Comparison of ENCODE assay signal across 1 cellular context in the genomic region with DNA sequence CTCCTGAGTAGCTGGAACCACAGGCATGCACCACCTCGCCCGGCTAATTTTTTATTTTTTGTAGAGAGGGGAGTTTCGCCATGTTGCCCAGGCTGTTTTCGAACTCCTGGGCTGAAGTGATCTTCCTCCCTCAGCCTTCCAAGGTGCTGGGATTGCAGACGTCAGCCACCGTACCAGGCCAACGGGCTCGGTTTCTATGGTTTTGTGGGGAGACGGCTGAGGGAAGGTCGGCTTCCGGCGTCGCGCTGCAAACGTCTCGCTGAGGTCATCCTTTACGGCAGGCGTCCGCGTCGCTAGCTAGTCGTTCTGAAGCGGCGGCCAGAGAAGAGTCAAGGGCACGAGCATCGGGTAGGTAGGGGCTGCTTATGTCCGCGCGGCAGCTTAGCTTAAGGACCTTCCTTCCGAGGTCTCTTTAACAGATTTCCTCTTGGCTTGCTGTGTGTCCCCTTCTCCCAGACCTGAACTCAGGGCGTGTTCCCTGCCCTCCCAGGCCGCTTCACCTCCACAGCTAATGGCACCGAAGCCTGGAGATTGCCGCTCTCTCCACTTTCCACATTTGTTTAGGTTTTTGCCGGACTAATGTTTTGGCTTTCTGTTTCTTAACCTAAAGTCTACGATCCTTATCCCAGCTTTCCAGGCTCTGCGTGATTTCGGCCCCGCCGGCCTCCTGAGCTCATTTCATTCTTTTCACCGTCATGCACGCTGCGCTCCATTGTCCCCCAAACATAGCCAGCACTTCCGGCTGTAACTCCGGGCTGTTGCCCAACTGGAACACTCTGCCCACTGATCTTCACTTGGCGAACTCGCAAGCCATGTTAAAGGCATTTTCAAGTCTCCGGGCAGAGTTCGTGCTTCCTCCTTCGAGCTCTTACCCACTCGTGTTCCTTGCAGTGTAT.
TF ChIP-seq lines count a peak whose summit lies in the region.

A gene (plus strand): TSS at position 300 of the 896 bp plus-strand sequence. CDS start 2,375 bp downstream, outside the sequence.

TF ChIP-seq in H1, 55 proteins besides CTCF, POLR2A, EP300 and RAD21 (continues in another document):
- TF ChIP-seq, protein P1, sequence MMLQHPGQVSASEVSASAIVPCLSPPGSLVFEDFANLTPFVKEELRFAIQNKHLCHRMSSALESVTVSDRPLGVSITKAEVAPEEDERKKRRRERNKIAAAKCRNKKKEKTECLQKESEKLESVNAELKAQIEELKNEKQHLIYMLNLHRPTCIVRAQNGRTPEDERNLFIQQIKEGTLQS (IDR thresholded peaks at IDR 0.05; ENCODE audit: insufficient read depth, low read depth, low read length), result peak; percentile 83
- TF ChIP-seq PHF8 (conservative IDR thresholded peaks at IDR 0.05; ENCODE audit: low read depth, low read length) (peak; percentile 88), BACH1 (IDR thresholded peaks at IDR 0.05; ENCODE audit: low read length) (no peak), CHD2 (IDR thresholded peaks at IDR 0.05; ENCODE audit: low read length) (0 out of 2 replicates have a peak, but pooled peaks have one; percentile 28), CBX5 (IDR thresholded peaks at IDR 0.05; ENCODE audit: low read depth, low read length) (no peak), SIN3A (conservative IDR thresholded peaks at IDR 0.05 in 1 of 2, IDR thresholded peaks at IDR 0.05 in 1 of 2; ENCODE audit: low read depth in 1 of 2, low read length in 2 of 2) (no peak; a peak in 1 of 4 replicates), SP1 (IDR thresholded peaks at IDR 0.05; ENCODE audit: low read depth, low read length) (no peak), SIRT6 (IDR thresholded peaks at IDR 0.05; ENCODE audit: low read length) (no peak), CBX8 (IDR thresholded peaks at IDR 0.05; ENCODE audit: borderline replicate concordance, low read depth, low read length) (no peak), JUN (IDR thresholded peaks at IDR 0.05; ENCODE audit: low read depth, low read length) (no peak), TEAD4 (IDR thresholded peaks at IDR 0.05; ENCODE audit: low read depth, low read length) (no peak), YY1 (IDR thresholded peaks at IDR 0.05; ENCODE audit: low read depth, low read length) (no peak), MAFK (IDR thresholded peaks at IDR 0.05; ENCODE audit: low read depth, low read length) (no peak), CEBPB (IDR thresholded peaks at IDR 0.05; ENCODE audit: low read depth, low read length) (peak; percentile 75), CREB1 (IDR thresholded peaks at IDR 0.05) (peak; percentile 89), SUZ12 (IDR thresholded peaks at IDR 0.05; ENCODE audit: low read length) (no peak), FOSL1 (IDR thresholded peaks at IDR 0.05; ENCODE audit: insufficient read depth, low read depth, low read length) (no peak), POU5F1 (IDR thresholded peaks at IDR 0.05; ENCODE audit: low read depth, low read length) (no peak), RFX5 (IDR thresholded peaks at IDR 0.05; ENCODE audit: borderline replicate concordance, low read depth, low read length) (0 out of 2 replicates have a peak, but pooled peaks have one; percentile 16), SP2 (IDR thresholded peaks at IDR 0.05; ENCODE audit: low read length) (no peak), RXRA (IDR thresholded peaks at IDR 0.05; ENCODE audit: insufficient read depth, low read depth, low read length) (no peak), SP4 (IDR thresholded peaks at IDR 0.05; ENCODE audit: low read length) (no peak), CTBP2 (IDR thresholded peaks at IDR 0.05; ENCODE audit: borderline replicate concordance, insufficient read depth, insufficient read length, low read length) (no peak), JUND (IDR thresholded peaks at IDR 0.05; ENCODE audit: low read length) (0 out of 2 replicates have a peak, but pooled peaks have one; percentile 27), TAF7 (optimal IDR thresholded peaks at IDR 0.05; ENCODE audit: borderline replicate concordance, low read depth, low read length) (peak; percentile 78), ZNF274 (IDR thresholded peaks at IDR 0.05; ENCODE audit: borderline replicate concordance, extremely low read depth, low read length) (no peak), TBP (IDR thresholded peaks at IDR 0.05; ENCODE audit: low read depth, low read length) (peak; percentile 89), EGR1 (IDR thresholded peaks at IDR 0.05; ENCODE audit: borderline replicate concordance, low read depth, low read length) (no peak), TAF1 (IDR thresholded peaks at IDR 0.05; ENCODE audit: low read depth, low read length) (peak; percentile 97), TCF12 (IDR thresholded peaks at IDR 0.05; ENCODE audit: low read depth, low read length) (no peak), SAP30 (IDR thresholded peaks at IDR 0.05; ENCODE audit: insufficient read depth, insufficient replicate concordance, low read length) (peak; percentile 53), EZH2 (IDR thresholded peaks at IDR 0.05; ENCODE audit: low read depth, low read length, severe bottlenecking) (no peak), NRF1 (IDR thresholded peaks at IDR 0.05; ENCODE audit: low read depth, low read length) (no peak), HDAC6 (IDR thresholded peaks at IDR 0.05; ENCODE audit: low read depth, low read length) (no peak), ASH2L (IDR thresholded peaks at IDR 0.05; ENCODE audit: low read length) (no peak), BRCA1 (IDR thresholded peaks at IDR 0.05; ENCODE audit: low read depth, low read length) (no peak), SRF (IDR thresholded peaks at IDR 0.05; ENCODE audit: low read depth, low read length) (peak; percentile 99), RNF2 (IDR thresholded peaks at IDR 0.05; ENCODE audit: borderline replicate concordance, low read depth, low read length, missing control alignments, poor library complexity, severe bottlenecking) (no peak), KDM4A (IDR thresholded peaks at IDR 0.05; ENCODE audit: low read depth, low read length, severe bottlenecking) (no peak), CHD1 (IDR thresholded peaks at IDR 0.05; ENCODE audit: low read depth, low read length) (peak; percentile 41; the same call in 1 of the 2 replicates), NANOG (IDR thresholded peaks at IDR 0.05; ENCODE audit: insufficient read depth, low read depth, low read length, poor library complexity, severe bottlenecking) (no peak), GABPA (IDR thresholded peaks at IDR 0.05; ENCODE audit: borderline replicate concordance, insufficient read depth, low read length) (no peak), BCL11A (IDR thresholded peaks at IDR 0.05; ENCODE audit: low read depth in 2 of 2, low read length in 2 of 2) (no peak), KDM5A (IDR thresholded peaks at IDR 0.05; ENCODE audit: low read length) (no peak), GTF2F1 (IDR thresholded peaks at IDR 0.05; ENCODE audit: borderline replicate concordance, low read depth, low read length) (no peak; the same call in 1 of the 2 replicates), POLR2AphosphoS5 (IDR thresholded peaks at IDR 0.05; ENCODE audit: low read depth, low read length) (peak; percentile 96), RBBP5 (IDR thresholded peaks at IDR 0.05; ENCODE audit: borderline replicate concordance, low read depth, low read length) (no peak; the same call in 1 of the 2 replicates), HDAC2 (IDR thresholded peaks at IDR 0.05; ENCODE audit: borderline replicate concordance in 1 of 2, low read depth in 2 of 2, low read length in 2 of 2) (no peak), KDM1A (IDR thresholded peaks at IDR 0.05; ENCODE audit: borderline replicate concordance, low read length) (no peak), SIX5 (IDR thresholded peaks at IDR 0.05; ENCODE audit: low read depth, low read length) (no peak)
- TF ChIP-seq, protein P2, sequence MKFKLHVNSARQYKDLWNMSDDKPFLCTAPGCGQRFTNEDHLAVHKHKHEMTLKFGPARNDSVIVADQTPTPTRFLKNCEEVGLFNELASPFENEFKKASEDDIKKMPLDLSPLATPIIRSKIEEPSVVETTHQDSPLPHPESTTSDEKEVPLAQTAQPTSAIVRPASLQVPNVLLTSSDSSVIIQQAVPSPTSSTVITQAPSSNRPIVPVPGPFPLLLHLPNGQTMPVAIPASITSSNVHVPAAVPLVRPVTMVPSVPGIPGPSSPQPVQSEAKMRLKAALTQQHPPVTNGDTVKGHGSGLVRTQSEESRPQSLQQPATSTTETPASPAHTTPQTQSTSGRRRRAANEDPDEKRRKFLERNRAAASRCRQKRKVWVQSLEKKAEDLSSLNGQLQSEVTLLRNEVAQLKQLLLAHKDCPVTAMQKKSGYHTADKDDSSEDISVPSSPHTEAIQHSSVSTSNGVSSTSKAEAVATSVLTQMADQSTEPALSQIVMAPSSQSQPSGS (IDR thresholded peaks at IDR 0.05; ENCODE audit: low read length), result no peak; the same call in 1 of the 2 replicates
- TF ChIP-seq, protein P3, sequence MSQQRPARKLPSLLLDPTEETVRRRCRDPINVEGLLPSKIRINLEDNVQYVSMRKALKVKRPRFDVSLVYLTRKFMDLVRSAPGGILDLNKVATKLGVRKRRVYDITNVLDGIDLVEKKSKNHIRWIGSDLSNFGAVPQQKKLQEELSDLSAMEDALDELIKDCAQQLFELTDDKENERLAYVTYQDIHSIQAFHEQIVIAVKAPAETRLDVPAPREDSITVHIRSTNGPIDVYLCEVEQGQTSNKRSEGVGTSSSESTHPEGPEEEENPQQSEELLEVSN (IDR thresholded peaks at IDR 0.05), result no peak
- TF ChIP-seq, protein P4, sequence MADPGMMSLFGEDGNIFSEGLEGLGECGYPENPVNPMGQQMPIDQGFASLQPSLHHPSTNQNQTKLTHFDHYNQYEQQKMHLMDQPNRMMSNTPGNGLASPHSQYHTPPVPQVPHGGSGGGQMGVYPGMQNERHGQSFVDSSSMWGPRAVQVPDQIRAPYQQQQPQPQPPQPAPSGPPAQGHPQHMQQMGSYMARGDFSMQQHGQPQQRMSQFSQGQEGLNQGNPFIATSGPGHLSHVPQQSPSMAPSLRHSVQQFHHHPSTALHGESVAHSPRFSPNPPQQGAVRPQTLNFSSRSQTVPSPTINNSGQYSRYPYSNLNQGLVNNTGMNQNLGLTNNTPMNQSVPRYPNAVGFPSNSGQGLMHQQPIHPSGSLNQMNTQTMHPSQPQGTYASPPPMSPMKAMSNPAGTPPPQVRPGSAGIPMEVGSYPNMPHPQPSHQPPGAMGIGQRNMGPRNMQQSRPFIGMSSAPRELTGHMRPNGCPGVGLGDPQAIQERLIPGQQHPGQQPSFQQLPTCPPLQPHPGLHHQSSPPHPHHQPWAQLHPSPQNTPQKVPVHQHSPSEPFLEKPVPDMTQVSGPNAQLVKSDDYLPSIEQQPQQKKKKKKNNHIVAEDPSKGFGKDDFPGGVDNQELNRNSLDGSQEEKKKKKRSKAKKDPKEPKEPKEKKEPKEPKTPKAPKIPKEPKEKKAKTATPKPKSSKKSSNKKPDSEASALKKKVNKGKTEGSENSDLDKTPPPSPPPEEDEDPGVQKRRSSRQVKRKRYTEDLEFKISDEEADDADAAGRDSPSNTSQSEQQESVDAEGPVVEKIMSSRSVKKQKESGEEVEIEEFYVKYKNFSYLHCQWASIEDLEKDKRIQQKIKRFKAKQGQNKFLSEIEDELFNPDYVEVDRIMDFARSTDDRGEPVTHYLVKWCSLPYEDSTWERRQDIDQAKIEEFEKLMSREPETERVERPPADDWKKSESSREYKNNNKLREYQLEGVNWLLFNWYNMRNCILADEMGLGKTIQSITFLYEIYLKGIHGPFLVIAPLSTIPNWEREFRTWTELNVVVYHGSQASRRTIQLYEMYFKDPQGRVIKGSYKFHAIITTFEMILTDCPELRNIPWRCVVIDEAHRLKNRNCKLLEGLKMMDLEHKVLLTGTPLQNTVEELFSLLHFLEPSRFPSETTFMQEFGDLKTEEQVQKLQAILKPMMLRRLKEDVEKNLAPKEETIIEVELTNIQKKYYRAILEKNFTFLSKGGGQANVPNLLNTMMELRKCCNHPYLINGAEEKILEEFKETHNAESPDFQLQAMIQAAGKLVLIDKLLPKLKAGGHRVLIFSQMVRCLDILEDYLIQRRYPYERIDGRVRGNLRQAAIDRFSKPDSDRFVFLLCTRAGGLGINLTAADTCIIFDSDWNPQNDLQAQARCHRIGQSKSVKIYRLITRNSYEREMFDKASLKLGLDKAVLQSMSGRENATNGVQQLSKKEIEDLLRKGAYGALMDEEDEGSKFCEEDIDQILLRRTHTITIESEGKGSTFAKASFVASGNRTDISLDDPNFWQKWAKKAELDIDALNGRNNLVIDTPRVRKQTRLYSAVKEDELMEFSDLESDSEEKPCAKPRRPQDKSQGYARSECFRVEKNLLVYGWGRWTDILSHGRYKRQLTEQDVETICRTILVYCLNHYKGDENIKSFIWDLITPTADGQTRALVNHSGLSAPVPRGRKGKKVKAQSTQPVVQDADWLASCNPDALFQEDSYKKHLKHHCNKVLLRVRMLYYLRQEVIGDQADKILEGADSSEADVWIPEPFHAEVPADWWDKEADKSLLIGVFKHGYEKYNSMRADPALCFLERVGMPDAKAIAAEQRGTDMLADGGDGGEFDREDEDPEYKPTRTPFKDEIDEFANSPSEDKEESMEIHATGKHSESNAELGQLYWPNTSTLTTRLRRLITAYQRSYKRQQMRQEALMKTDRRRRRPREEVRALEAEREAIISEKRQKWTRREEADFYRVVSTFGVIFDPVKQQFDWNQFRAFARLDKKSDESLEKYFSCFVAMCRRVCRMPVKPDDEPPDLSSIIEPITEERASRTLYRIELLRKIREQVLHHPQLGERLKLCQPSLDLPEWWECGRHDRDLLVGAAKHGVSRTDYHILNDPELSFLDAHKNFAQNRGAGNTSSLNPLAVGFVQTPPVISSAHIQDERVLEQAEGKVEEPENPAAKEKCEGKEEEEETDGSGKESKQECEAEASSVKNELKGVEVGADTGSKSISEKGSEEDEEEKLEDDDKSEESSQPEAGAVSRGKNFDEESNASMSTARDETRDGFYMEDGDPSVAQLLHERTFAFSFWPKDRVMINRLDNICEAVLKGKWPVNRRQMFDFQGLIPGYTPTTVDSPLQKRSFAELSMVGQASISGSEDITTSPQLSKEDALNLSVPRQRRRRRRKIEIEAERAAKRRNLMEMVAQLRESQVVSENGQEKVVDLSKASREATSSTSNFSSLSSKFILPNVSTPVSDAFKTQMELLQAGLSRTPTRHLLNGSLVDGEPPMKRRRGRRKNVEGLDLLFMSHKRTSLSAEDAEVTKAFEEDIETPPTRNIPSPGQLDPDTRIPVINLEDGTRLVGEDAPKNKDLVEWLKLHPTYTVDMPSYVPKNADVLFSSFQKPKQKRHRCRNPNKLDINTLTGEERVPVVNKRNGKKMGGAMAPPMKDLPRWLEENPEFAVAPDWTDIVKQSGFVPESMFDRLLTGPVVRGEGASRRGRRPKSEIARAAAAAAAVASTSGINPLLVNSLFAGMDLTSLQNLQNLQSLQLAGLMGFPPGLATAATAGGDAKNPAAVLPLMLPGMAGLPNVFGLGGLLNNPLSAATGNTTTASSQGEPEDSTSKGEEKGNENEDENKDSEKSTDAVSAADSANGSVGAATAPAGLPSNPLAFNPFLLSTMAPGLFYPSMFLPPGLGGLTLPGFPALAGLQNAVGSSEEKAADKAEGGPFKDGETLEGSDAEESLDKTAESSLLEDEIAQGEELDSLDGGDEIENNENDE (IDR thresholded peaks at IDR 0.05; ENCODE audit: insufficient replicate concordance, low read length), result no peak
- TF ChIP-seq, protein P5, sequence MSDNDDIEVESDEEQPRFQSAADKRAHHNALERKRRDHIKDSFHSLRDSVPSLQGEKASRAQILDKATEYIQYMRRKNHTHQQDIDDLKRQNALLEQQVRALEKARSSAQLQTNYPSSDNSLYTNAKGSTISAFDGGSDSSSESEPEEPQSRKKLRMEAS (IDR thresholded peaks at IDR 0.05), result peak; percentile 50
